ENCODE assay signal across 16 cellular contexts in genomic region chr11:28619870-28620540, GRCh38.
DNase-seq lines count a peak whose midpoint lies in the region; ATAC-seq, FAIRE-seq and TF ChIP-seq lines count a peak whose summit lies in the region.
"Had no signal": no experiment of that assay in that cellular context is flagged by ENCODE, and none has a peak within 500 bp of the region (broad histone marks: within the 10 kb centered on the region; RNA-seq: fewer than 3 reads in every experiment).

No MANE protein-coding gene starts in this region.

- 55 to 56% methylated on average over 5 of the region's 5 CpGs for WGBS in aorta, 2 donors

- peaks cover 3% of the 10 kb centered on the region for H3K9me3 ChIP-seq in aorta (ENCODE audit: control insufficient read depth, low read length)
- H3K9me3 ChIP-seq: Peyer's patch, sigmoid colon, upper lobe of left lung had no signal

- FAIRE-seq in urothelium cell line (lab: Jason Lieb, UNC) = no peak

- H3K4me1 ChIP-seq in aorta (ENCODE audit: control insufficient read depth in 1 of 2, insufficient read depth in 2 of 2, low read length in 2 of 2) = peaks cover 0 to 3% of the 10 kb centered on the region in 2 donors
- H3K4me1 ChIP-seq: Peyer's patch, sigmoid colon, upper lobe of left lung had no signal

- intact Hi-C loops in aorta (cut with DNase I) = no loop called here

- H3K4me3 ChIP-seq in fibroblast of mammary gland (ENCODE audit: control insufficient read depth, low read depth, low read length) (no peak overlapping the region), aorta (ENCODE audit: low read length in 2 of 2) (no peak overlapping the region)
- H3K4me3 ChIP-seq: Peyer's patch, sigmoid colon, upper lobe of left lung had no signal

- H3K27me3 ChIP-seq in aorta (ENCODE audit: control insufficient read depth in 1 of 2, insufficient read depth in 2 of 2, low read length in 1 of 2) = no peaks in the 10 kb centered on the region
- H3K27me3 ChIP-seq: Peyer's patch, sigmoid colon, upper lobe of left lung had no signal

- H3K36me3 ChIP-seq in aorta (ENCODE audit: control insufficient read depth in 1 of 2, insufficient read depth in 2 of 2, low read length in 1 of 2) = no peaks in the 10 kb centered on the region
- H3K36me3 ChIP-seq: Peyer's patch, sigmoid colon, upper lobe of left lung had no signal

- ATAC-seq in SK-N-SH treated with all-trans-retinoic acid at 6 μM for 48 hours = peak; percentile 68
- ATAC-seq in aorta (ENCODE audit: low FRiP score) = no peak
- ATAC-seq: stimulated activated effector memory CD8-positive, alpha-beta T cell treated with anti-CD3 and anti-CD28 coated beads, Interleukin-12 subunit alpha, Interleukin-12 subunit beta, amount 100 ng/mL, for 72 hours had no signal

- no peak overlapping the region for H3K27ac ChIP-seq in aorta (ENCODE audit: low read depth in 1 of 2, low read length in 2 of 2)
- H3K27ac ChIP-seq: Peyer's patch, sigmoid colon, upper lobe of left lung had no signal

- peak; percentile 66 for DNase-seq in HS-27A (ENCODE audit: low read depth)
- peak; percentile 14 for DNase-seq in fibroblast of mammary gland (ENCODE audit: low read depth)
- DNase-seq in urothelium cell line (ENCODE audit: low spot score) = peak; percentile 16
- DNase-seq in pons (ENCODE audit: low spot score) = no peak
- DNase-seq in aorta = no peak
- no peak for DNase-seq in NCI-H1092 treated with DMSO at 0.1 percent for 48 hours (lab: John Stamatoyannopoulos, UW)
- DNase-seq: activated naive CD4-positive, alpha-beta T cell treated with anti-CD3 and anti-CD28 coated beads for 36 hours; CD4-positive, CD25-positive, alpha-beta regulatory T cell; NCI-H1417 treated with DMSO at 0.1 percent for 48 hours; NCI-H446; Peyer's patch; sigmoid colon; T-helper 1 cell; upper lobe of left lung had no signal

- TF ChIP-seq CTCF in fibroblast of mammary gland (conservative IDR thresholded peaks at IDR 0.05; ENCODE audit: control insufficient read depth, insufficient read depth, low read depth, low read length) = no peak

TF ChIP-seq in SK-N-SH treated with all-trans-retinoic acid at 6 μM for 48 hours, 23 proteins besides CTCF, POLR2A, EP300 and RAD21:
- TF ChIP-seq TCF4 (CRISPR knock-in tag; IDR thresholded peaks at IDR 0.05; ENCODE audit: borderline replicate concordance) = no peak
- TF ChIP-seq CSDC2 (CRISPR knock-in tag; IDR thresholded peaks at IDR 0.05) = no peak
- no peak for TF ChIP-seq ISL1 (CRISPR knock-in tag; IDR thresholded peaks at IDR 0.05)
- no peak for TF ChIP-seq BACH2 (CRISPR knock-in tag; IDR thresholded peaks at IDR 0.05; ENCODE audit: borderline replicate concordance)
- TF ChIP-seq TOX (CRISPR knock-in tag; IDR thresholded peaks at IDR 0.05; ENCODE audit: borderline replicate concordance) = no peak
- no peak for TF ChIP-seq ZNF8 (CRISPR knock-in tag; IDR thresholded peaks at IDR 0.05)
- TF ChIP-seq CREB5 (CRISPR knock-in tag; IDR thresholded peaks at IDR 0.05; ENCODE audit: low read depth) = no peak
- no peak for TF ChIP-seq ZNF565 (CRISPR knock-in tag; conservative IDR thresholded peaks at IDR 0.05; ENCODE audit: low read depth)
- TF ChIP-seq SNAI2 (CRISPR knock-in tag; IDR thresholded peaks at IDR 0.05) = no peak
- TF ChIP-seq TSHZ2 (CRISPR knock-in tag; IDR thresholded peaks at IDR 0.05) = no peak
- TF ChIP-seq CSRNP3 (CRISPR knock-in tag; IDR thresholded peaks at IDR 0.05) = no peak
- TF ChIP-seq PPARA (CRISPR knock-in tag; IDR thresholded peaks at IDR 0.05; ENCODE audit: borderline replicate concordance) = no peak
- TF ChIP-seq GLIS3 (CRISPR knock-in tag; IDR thresholded peaks at IDR 0.05) = no peak

Comparison
In these comparisons a context has a peak if more than half of its experiments do, and no peak if none do; other contexts are left out.
1. DNase-seq: peak in HS-27A (single experiment), fibroblast of mammary gland (single experiment) and urothelium cell line (single experiment); none in pons (single experiment), aorta (0 of 2) and NCI-H1092 treated with DMSO at 0.1 percent for 48 hours (single experiment).